ENCODE assay signal across 8 cellular contexts in the genomic region with DNA sequence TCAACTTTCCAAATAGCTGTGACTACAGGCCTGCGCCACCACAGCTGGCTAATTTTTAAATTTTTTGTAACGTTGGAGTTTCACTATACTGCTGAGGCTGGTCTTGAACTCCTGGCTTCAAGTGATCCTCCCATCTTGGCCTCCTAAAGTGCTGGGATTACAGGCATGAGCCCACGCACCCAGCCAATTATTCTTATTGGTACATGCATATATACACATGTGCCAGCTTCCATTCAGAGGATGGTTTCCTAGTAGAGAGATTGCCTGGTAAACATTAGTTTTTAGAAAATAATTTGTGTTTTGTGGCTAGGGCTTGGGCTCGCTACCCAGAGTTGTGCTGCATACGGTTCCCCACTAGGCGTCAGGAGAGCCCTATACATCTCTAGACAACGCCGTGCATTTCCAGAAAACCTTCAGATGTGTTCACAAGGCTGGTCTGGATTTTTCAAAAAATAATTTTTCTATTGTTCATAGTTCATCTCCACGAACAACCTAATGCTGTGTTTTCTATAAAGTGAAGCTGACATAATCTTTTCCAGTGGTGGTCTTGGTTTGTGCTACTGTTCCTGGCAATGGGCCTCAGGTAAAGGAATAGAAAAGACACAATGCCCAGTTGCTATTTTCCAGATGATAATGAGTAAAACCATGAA. TPM values are rescaled to one million over a fixed set of nuclear protein-coding genes. Genes with fewer than 3 reads are reported as not detected.
DNase-seq lines count a peak whose midpoint lies in the region; ATAC-seq and TF ChIP-seq lines count a peak whose summit lies in the region.

No MANE protein-coding gene starts in this region.

- intact Hi-C loops in ascending aorta (cut with DNase I) = loop anchor here (1.0 to 5.0 kb wide), 2 partner anchors 71 to 269 kb away; no protein-coding TSS in a partner anchor
- intact Hi-C loops in left ventricle myocardium superior (cut with micrococcal nuclease) = loop anchor here (5.0 kb wide), 1 partner anchor 271 kb away; no protein-coding TSS in a partner anchor

- peak; percentile 84 for DNase-seq in AG20443 (ENCODE audit: low spot score)
- peak; percentile 47 for DNase-seq in Jurkat, Clone E6-1 (ENCODE audit: low read depth, low spot score)
- peak; percentile 58 for DNase-seq in SK-N-DZ (ENCODE audit: low spot score)
- DNase-seq in ascending aorta (ENCODE audit: low spot score in 2 of 2) = peak in 1 of 2 donors; percentile 75
- DNase-seq in left ventricle myocardium superior = peak; percentile 55
- DNase-seq in retina = peak; percentile 76
- no peak for DNase-seq in cerebellar nuclear complex (lab: John Stamatoyannopoulos, UW)

- no peak overlapping the region for H3K4me3 ChIP-seq in Jurkat, Clone E6-1 (ENCODE audit: low read length)
- no peak overlapping the region for H3K4me3 ChIP-seq in ascending aorta

- ATAC-seq in GM18867 (IDR thresholded peaks at IDR 0.05; ENCODE audit: unreplicated experiment) (peak; percentile 72), left ventricle myocardium superior (peak; percentile 96)

- H3K36me3 ChIP-seq in ascending aorta = no peaks in the 10 kb centered on the region

- no peaks in the 10 kb centered on the region for H3K4me1 ChIP-seq in ascending aorta

- TF ChIP-seq CTCF in ascending aorta (IDR thresholded peaks at IDR 0.05) = peak; percentile 83 to 91 (median 88)

- no peaks in the 10 kb centered on the region for H3K9me3 ChIP-seq in ascending aorta

- no peaks in the 10 kb centered on the region for H3K27me3 ChIP-seq in ascending aorta

- peak overlapping the region in 1 of 2 donors; percentile 22 for H3K27ac ChIP-seq in ascending aorta

RNA-seq across cellular contexts. Expression of a gene that starts 14.6 kb away (rescaled TPM):
- 42.8 TPM for polyA plus RNA-seq in Jurkat, Clone E6-1 (2012; ENCODE audit: insufficient read depth, insufficient read length)
- polyA plus RNA-seq in SK-N-DZ (2014; cell fraction: cytosol; rRNA removed) = 58.2 and 62.1 TPM in 2 replicates
- polyA plus RNA-seq in SK-N-DZ (2014; cell fraction: nucleus; rRNA removed) = 44.9 and 46.4 TPM in 2 replicates
- total RNA-seq in ascending aorta (31.5 TPM), left ventricle myocardium superior (143 TPM)

RNA-seq across cellular contexts. Expression of a gene that starts 16.1 kb away (rescaled TPM):
- not detected for polyA plus RNA-seq in Jurkat, Clone E6-1 (2012; ENCODE audit: insufficient read depth, insufficient read length)
- polyA plus RNA-seq in SK-N-DZ (2014; cell fraction: cytosol; rRNA removed) = 20.3 and 31.9 TPM in 2 replicates
- polyA plus RNA-seq in SK-N-DZ (2014; cell fraction: nucleus; rRNA removed) = 128 and 147 TPM in 2 replicates
- not detected for total RNA-seq in ascending aorta
- total RNA-seq in left ventricle myocardium superior = 1.9 TPM

Comparison
In these comparisons a context has a peak if more than half of its experiments do, and no peak if none do; other contexts are left out.
1. DNase-seq: peak in AG20443 (single experiment), Jurkat, Clone E6-1 (single experiment), SK-N-DZ (single experiment), left ventricle myocardium superior (single experiment) and retina (single experiment); none in cerebellar nuclear complex (0 of 2).